8 cellular contexts compared by ENCODE assay signal in the genomic region with DNA sequence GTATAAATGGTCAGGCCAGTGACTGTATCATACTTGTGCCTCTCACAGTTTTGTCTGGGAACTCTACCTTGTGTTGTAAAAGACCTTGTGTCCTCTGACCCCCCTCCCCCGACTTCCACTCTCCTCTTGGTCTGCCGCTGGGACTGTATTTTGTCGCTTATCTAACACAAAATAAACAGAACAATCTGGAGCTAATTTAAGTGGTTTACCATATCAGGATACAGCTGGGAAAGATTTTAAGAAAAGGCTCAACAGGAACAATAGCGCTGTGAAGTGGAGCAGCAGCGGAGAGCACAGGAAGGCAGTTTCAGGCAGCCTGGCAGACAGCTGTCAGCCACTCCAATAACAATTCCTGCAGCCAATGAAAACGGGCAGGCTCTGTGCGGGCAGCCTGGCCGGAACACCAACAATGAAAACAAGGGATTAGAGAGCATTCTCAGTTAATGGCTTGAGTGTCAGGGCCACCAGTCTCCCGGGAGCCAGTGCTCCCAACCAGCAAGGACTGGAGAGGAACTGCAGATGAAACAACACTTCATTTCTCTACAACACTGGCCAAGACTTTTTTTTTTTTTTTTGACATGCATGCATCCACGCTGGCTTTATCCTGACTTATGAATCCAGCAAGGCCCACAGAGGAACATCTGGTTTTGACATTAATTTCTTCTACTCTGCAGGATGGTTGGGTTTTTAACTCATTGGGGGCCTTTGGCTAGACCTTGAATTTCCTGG.
DNase-seq lines count a peak whose midpoint lies in the region; ATAC-seq and TF ChIP-seq lines count a peak whose summit lies in the region.

No MANE protein-coding gene starts in this region.

- TF ChIP-seq POLR2A in body of pancreas (IDR thresholded peaks at IDR 0.05): peak in 2 of 3 donors; percentile 50 to 58

- TF ChIP-seq CTCF in body of pancreas (IDR thresholded peaks at IDR 0.05) (peak in 2 of 7 experiments; percentile 12 to 21), thoracic aorta (IDR thresholded peaks at IDR 0.05) (no peak), PC-9 (conservative IDR thresholded peaks at IDR 0.05) (no peak)

- H4K20me1 ChIP-seq in PC-9 (ENCODE audit: insufficient read depth): no peaks in the 10 kb centered on the region

- H3K4me3 ChIP-seq in body of pancreas (no peak overlapping the region), thoracic aorta (peak overlapping the region; percentile 48), PC-9 (no peak overlapping the region)

- H3K9me3 ChIP-seq in body of pancreas (no peaks in the 10 kb centered on the region), thoracic aorta (no peaks in the 10 kb centered on the region), PC-9 (ENCODE audit: insufficient read depth, low read depth) (no peaks in the 10 kb centered on the region)

- WGBS in body of pancreas, 2 donors: 3 to 7% methylated on average over 10 of the region's 10 CpGs

- no peaks in the 10 kb centered on the region for H3K79me2 ChIP-seq in PC-9 (ENCODE audit: low read depth)

- BruUV-seq in PC-9 (replicated peaks; lab: Mats Ljungman, UMichigan): no TSS peak

- H3K36me3 ChIP-seq in body of pancreas (replicated peaks in 1 of 2; ENCODE audit: insufficient read depth in 1 of 2, low read depth in 2 of 2) (no peaks in the 10 kb centered on the region), thoracic aorta (no peaks in the 10 kb centered on the region), PC-9 (ENCODE audit: low read depth) (no peaks in the 10 kb centered on the region)

- DNase-seq in COR-L47 (lab: John Stamatoyannopoulos, UW) (peak; percentile 8), NCI-H187 (lab: John Stamatoyannopoulos, UW) (peak; percentile 79 to 84), body of pancreas (peak; percentile 71 to 85 (median 80)), kidney glomerular epithelial cell (lab: John Stamatoyannopoulos, UW) (peak; percentile 30), thoracic aorta (ENCODE audit: low spot score) (no peak), PC-9 (no peak), GM19238 (ENCODE audit: insufficient read length, low spot score) (no peak)

- no peaks in the 10 kb centered on the region for H3F3A ChIP-seq in PC-9 (ENCODE audit: insufficient read depth, low read depth)

- H3K27me3 ChIP-seq in body of pancreas (no peaks in the 10 kb centered on the region), thoracic aorta (replicated peaks; ENCODE audit: insufficient read depth) (no peaks in the 10 kb centered on the region), PC-9 (ENCODE audit: insufficient read depth, low read depth) (no peaks in the 10 kb centered on the region)

- POLR2A ChIA-PET in PC-9 (lab: Charles Lee; ENCODE audit: unreplicated experiment): interaction anchor here (0.7 kb wide), 1 partner anchor 43 kb away, joined by 6 read pairs; no protein-coding TSS in a partner anchor

- intact Hi-C loops in body of pancreas (cut with DNase I) (no loop called here), PC-9 (cut with micrococcal nuclease; ENCODE audit: unreplicated experiment) (no loop called here)

- CTCF ChIA-PET in PC-9 (lab: Charles Lee): no interaction called here

- H2AFZ ChIP-seq in PC-9: no peak overlapping the region

- H3K9me2 ChIP-seq in PC-9 (ENCODE audit: insufficient read depth): no peaks in the 10 kb centered on the region

- ATAC-seq in body of pancreas (peak; percentile 88), thoracic aorta (ENCODE audit: insufficient number of reproducible peaks, low FRiP score, low read depth) (no peak), GM21723 (IDR thresholded peaks at IDR 0.05; ENCODE audit: unreplicated experiment) (no peak)

- peaks cover 74% of the 10 kb centered on the region for H3K4me1 ChIP-seq in body of pancreas
- peaks cover 31 to 48% of the 10 kb centered on the region in 2 donors for H3K4me1 ChIP-seq in thoracic aorta (ENCODE audit: control insufficient read depth in 1 of 2, low read depth in 2 of 2)
- H3K4me1 ChIP-seq in PC-9 (replicated peaks; ENCODE audit: insufficient read depth): no peaks in the 10 kb centered on the region

- H3K4me2 ChIP-seq in PC-9: no peak overlapping the region

- H3K27ac ChIP-seq in body of pancreas (peak overlapping the region; percentile 74 to 86 (median 79)), thoracic aorta (peak overlapping the region; percentile 12 to 80), PC-9 (no peak overlapping the region)

Comparison
In these comparisons a context has a peak if more than half of its experiments do, and no peak if none do; other contexts are left out.
1. DNase-seq: peak in COR-L47 (single experiment), NCI-H187 (2 of 2), body of pancreas (4 of 4) and kidney glomerular epithelial cell (single experiment); none in thoracic aorta (single experiment), PC-9 (0 of 2) and GM19238 (single experiment).